In genomic region chr6:163945813-163946212, GRCh38 we compare ENCODE assay signal across 20 cellular contexts.
DNase-seq lines count a peak whose midpoint lies in the region; ATAC-seq, FAIRE-seq and TF ChIP-seq lines count a peak whose summit lies in the region.
"Had no signal": no experiment of that assay in that cellular context is flagged by ENCODE, and none has a peak within 500 bp of the region (broad histone marks: within the 10 kb centered on the region; RNA-seq: fewer than 3 reads in every experiment).

No MANE protein-coding gene starts in this region.

- no peak overlapping the region for H3K4me3 ChIP-seq in epithelial cell of esophagus (ENCODE audit: low read length)
- no peak overlapping the region for H3K4me3 ChIP-seq in tibial artery
- H3K4me3 ChIP-seq: ascending aorta, skin epidermis had no signal

- H3K27me3 Mint-ChIP-seq in activated CD8-positive, alpha-beta memory T cell treated with anti-CD3 and anti-CD28 coated beads, Interleukin-2, amount 10 ng/mL, durations not matched to agents 7 days and 5 days: peaks cover 23% of the 10 kb centered on the region

- no peak for TF ChIP-seq POLR2A in H54 (IDR thresholded peaks at IDR 0.05; ENCODE audit: low read depth, low read length)

- ATAC-seq in activated CD8-positive, alpha-beta memory T cell treated with anti-CD3 and anti-CD28 coated beads, Interleukin-2, amount 10 ng/mL, durations not matched to agents 7 days and 5 days: no peak
- ATAC-seq: HCT116; stimulated activated effector memory CD8-positive, alpha-beta T cell treated with anti-CD3 and anti-CD28 coated beads, Interleukin-12 subunit alpha, Interleukin-12 subunit beta, amount 100 ng/mL, for 72 hours had no signal

- peaks cover 0 to 22% (median 15%) of the 10 kb centered on the region in 4 donors for H3K4me1 ChIP-seq in tibial artery
- H3K4me1 ChIP-seq: ascending aorta had no signal

- no peaks in the 10 kb centered on the region for H3K9me3 ChIP-seq in tibial artery
- H3K9me3 ChIP-seq: ascending aorta, neutrophil had no signal

- no peaks in the 10 kb centered on the region for H3K36me3 Mint-ChIP-seq in activated CD8-positive, alpha-beta memory T cell treated with anti-CD3 and anti-CD28 coated beads, Interleukin-2, amount 10 ng/mL, durations not matched to agents 7 days and 5 days
- H3K36me3 Mint-ChIP-seq: stimulated activated effector memory CD8-positive, alpha-beta T cell treated with anti-CD3 and anti-CD28 coated beads, Interleukin-12 subunit alpha, Interleukin-12 subunit beta, amount 100 ng/mL, for 72 hours had no signal

- no peak overlapping the region for H3K27ac Mint-ChIP-seq in activated CD8-positive, alpha-beta memory T cell treated with anti-CD3 and anti-CD28 coated beads, Interleukin-2, amount 10 ng/mL, durations not matched to agents 7 days and 5 days
- H3K27ac Mint-ChIP-seq: stimulated activated effector memory CD8-positive, alpha-beta T cell treated with anti-CD3 and anti-CD28 coated beads, Interleukin-12 subunit alpha, Interleukin-12 subunit beta, amount 100 ng/mL, for 72 hours had no signal

- H3K27me3 ChIP-seq in tibial artery: no peaks in the 10 kb centered on the region
- H3K27me3 ChIP-seq: ascending aorta had no signal

- CTCF ChIA-PET in activated CD8-positive, alpha-beta memory T cell treated with anti-CD3 and anti-CD28 coated beads, Interleukin-2, amount 10 ng/mL, durations not matched to agents 7 days and 5 days (lab: Charles Lee): no interaction called here

- no peaks in the 10 kb centered on the region for H3K9me3 Mint-ChIP-seq in activated CD8-positive, alpha-beta memory T cell treated with anti-CD3 and anti-CD28 coated beads, Interleukin-2, amount 10 ng/mL, durations not matched to agents 7 days and 5 days (ENCODE audit: low read depth)
- H3K9me3 Mint-ChIP-seq: stimulated activated effector memory CD8-positive, alpha-beta T cell treated with anti-CD3 and anti-CD28 coated beads, Interleukin-12 subunit alpha, Interleukin-12 subunit beta, amount 100 ng/mL, for 72 hours had no signal

- no peak for TF ChIP-seq EP300 in Ishikawa (IDR thresholded peaks at IDR 0.05; ENCODE audit: borderline replicate concordance)

- H3K36me3 ChIP-seq in tibial artery: no peaks in the 10 kb centered on the region
- H3K36me3 ChIP-seq: ascending aorta, neutrophil had no signal

- no peak for TF ChIP-seq RAD21 in Ishikawa (IDR thresholded peaks at IDR 0.05; ENCODE audit: low read depth)

- no peak for FAIRE-seq in H54 (lab: Jason Lieb, UNC)

- no peak overlapping the region for H3K27ac ChIP-seq in tibial artery
- H3K27ac ChIP-seq: ascending aorta, neutrophil had no signal

- H3K4me1 Mint-ChIP-seq in activated CD8-positive, alpha-beta memory T cell treated with anti-CD3 and anti-CD28 coated beads, Interleukin-2, amount 10 ng/mL, durations not matched to agents 7 days and 5 days: no peaks in the 10 kb centered on the region
- H3K4me1 Mint-ChIP-seq: stimulated activated effector memory CD8-positive, alpha-beta T cell treated with anti-CD3 and anti-CD28 coated beads, Interleukin-12 subunit alpha, Interleukin-12 subunit beta, amount 100 ng/mL, for 72 hours had no signal

- no peak overlapping the region for H3K4me3 Mint-ChIP-seq in activated CD8-positive, alpha-beta memory T cell treated with anti-CD3 and anti-CD28 coated beads, Interleukin-2, amount 10 ng/mL, durations not matched to agents 7 days and 5 days
- H3K4me3 Mint-ChIP-seq: stimulated activated effector memory CD8-positive, alpha-beta T cell treated with anti-CD3 and anti-CD28 coated beads, Interleukin-12 subunit alpha, Interleukin-12 subunit beta, amount 100 ng/mL, for 72 hours had no signal

- no peak for TF ChIP-seq CTCF in epithelial cell of esophagus (IDR thresholded peaks at IDR 0.05; ENCODE audit: insufficient read depth, low read depth, low read length, missing control alignments)
- no peak for TF ChIP-seq CTCF in tibial artery (IDR thresholded peaks at IDR 0.05)

- peak; percentile 66 for DNase-seq in epithelial cell of esophagus (ENCODE audit: low read depth)
- peak; percentile 36 for DNase-seq in kidney tubule cell (ENCODE audit: low spot score)
- peak; percentile 51 for DNase-seq in renal cortical epithelial cell (ENCODE audit: low read depth)
- DNase-seq in H54 (ENCODE audit: insufficient read length, low spot score): no peak
- DNase-seq in NCI-H748 (lab: John Stamatoyannopoulos, UW; ENCODE audit: unreplicated experiment): no peak
- no peak for DNase-seq in tibial artery
- no peak for DNase-seq in activated CD8-positive, alpha-beta memory T cell treated with anti-CD3 and anti-CD28 coated beads, Interleukin-2, amount 10 ng/mL, durations not matched to agents 7 days and 5 days
- DNase-seq: activated gamma-delta T cell treated with Interleukin-2 at 50 U/mL for 16 hours, cortex of kidney, KG1, mesendoderm, NCI-H1417, NCI-H226, SHP77 had no signal

- intact Hi-C loops in tibial artery (cut with DNase I; ENCODE audit: low total_unique reads): loop anchor here (10.0 kb wide), 1 partner anchor 771 kb away; no protein-coding TSS in a partner anchor

TF ChIP-seq in Ishikawa, 13 proteins besides CTCF, POLR2A, EP300 and RAD21:
- TF ChIP-seq CEBPB (IDR thresholded peaks at IDR 0.05) (no peak), CREB1 (IDR thresholded peaks at IDR 0.05; ENCODE audit: low read depth) (no peak), MAX (IDR thresholded peaks at IDR 0.05) (peak; percentile 45), EGR1 (IDR thresholded peaks at IDR 0.05) (no peak)
TF ChIP-seq in Ishikawa: peak in this region for 1.

Comparison
In these comparisons a context has a peak if more than half of its experiments do, and no peak if none do; other contexts are left out.
1. DNase-seq: peak in epithelial cell of esophagus (single experiment), kidney tubule cell (single experiment) and renal cortical epithelial cell (single experiment); none in H54 (single experiment), NCI-H748 (single experiment), tibial artery (0 of 2) and activated CD8-positive, alpha-beta memory T cell treated with anti-CD3 and anti-CD28 coated beads, Interleukin-2, amount 10 ng/mL, durations not matched to agents 7 days and 5 days (single experiment).